Comparison of ENCODE assay signal across 14 cellular contexts in genomic region chr3:129046037-129046731, GRCh38. TPM values are rescaled to one million over a fixed set of nuclear protein-coding genes. Genes with fewer than 3 reads are reported as not detected.
DNase-seq lines count a peak whose midpoint lies in the region; ATAC-seq and TF ChIP-seq lines count a peak whose summit lies in the region.
"Had no signal": no experiment of that assay in that cellular context is flagged by ENCODE, and none has a peak within 500 bp of the region (broad histone marks: within the 10 kb centered on the region; RNA-seq: fewer than 3 reads in every experiment).

No MANE protein-coding gene starts in this region.

- H3K4me1 ChIP-seq in heart right ventricle = peaks cover 0 to 13% (median 11%) of the 10 kb centered on the region in 9 donors

- no peaks in the 10 kb centered on the region for H3K27me3 ChIP-seq in CD4-positive, alpha-beta T cell (ENCODE audit: control insufficient read depth, insufficient read depth, low read length)
- H3K27me3 ChIP-seq in heart right ventricle = peaks cover 0 to 23% (median 10%) of the 10 kb centered on the region in 7 donors

- H3K4me3 Mint-ChIP-seq in CD4-positive, alpha-beta T cell = no peak overlapping the region

- peak; percentile 67 for ATAC-seq in CD4-positive, alpha-beta T cell (ENCODE audit: poor library complexity)
- ATAC-seq in heart right ventricle (peak; percentile 10 to 54 (median 30)), HG02588 (IDR thresholded peaks at IDR 0.05; ENCODE audit: unreplicated experiment) (no peak)

- peak in 3 of 10 experiments; percentile 20 to 39 (median 27) for DNase-seq in CD4-positive, alpha-beta T cell
- peak; percentile 67 to 68 for DNase-seq in activated T-cell treated with anti-CD3 and anti-CD28 coated beads, Interleukin-2, amount 50 U/mL, for 48 hours
- DNase-seq in heart right ventricle (no peak), retinal pigment epithelial cell (ENCODE audit: low read depth) (no peak), COLO829 (ENCODE audit: low spot score) (no peak), anterior cingulate cortex (lab: John Stamatoyannopoulos, UW) (no peak), AG20443 (ENCODE audit: low spot score) (no peak)
- DNase-seq: head of caudate nucleus, Karpas-422, NCI-H526 had no signal

- CTCF ChIA-PET in CD4-positive, alpha-beta T cell (lab: Charles Lee) = interaction anchor here (0.8 kb wide), 2 partner anchors 19 to 42 kb away, joined by 3 read pairs; no protein-coding TSS in a partner anchor

- H3K36me3 Mint-ChIP-seq in CD4-positive, alpha-beta T cell (ENCODE audit: low read depth) = no peaks in the 10 kb centered on the region

- peak; percentile 40 for TF ChIP-seq CTCF in CD4-positive, alpha-beta T cell (IDR thresholded peaks at IDR 0.05)
- TF ChIP-seq CTCF in heart right ventricle (IDR thresholded peaks at IDR 0.05) = peak in 3 of 9 donors; percentile 3 to 22 (median 5)
- peak; percentile 21 for TF ChIP-seq CTCF in retinal pigment epithelial cell (conservative IDR thresholded peaks at IDR 0.05; ENCODE audit: low read depth, low read length)

- H3K4me3 ChIP-seq in heart right ventricle = peak overlapping the region in 9 of 10 donors; percentile 27 to 48 (median 44)
- H3K4me3 ChIP-seq in retinal pigment epithelial cell (ENCODE audit: low read length) = no peak overlapping the region

- 19 to 20% methylated on average over 62 to 67 of the region's 67 CpGs for WGBS in heart right ventricle, 2 donors

- no peaks in the 10 kb centered on the region for H3K36me3 ChIP-seq in heart right ventricle

- no peaks in the 10 kb centered on the region for H3K4me1 Mint-ChIP-seq in CD4-positive, alpha-beta T cell (ENCODE audit: low read depth)

- intact Hi-C loops in CD4-positive, alpha-beta T cell (cut with DNase I, micrococcal nuclease) = no loop called here
- intact Hi-C loops in heart right ventricle (cut with DNase I) = loop anchor here in 1 of 10 donors (10.0 kb wide), 1 partner anchor 61 kb away; no protein-coding TSS in a partner anchor

- peaks cover 12% of the 10 kb centered on the region for H3K27me3 Mint-ChIP-seq in CD4-positive, alpha-beta T cell

- H3K27ac Mint-ChIP-seq in CD4-positive, alpha-beta T cell = no peak overlapping the region
- H3K27ac Mint-ChIP-seq: stimulated activated naive CD8-positive, alpha-beta T cell treated with anti-CD3 and anti-CD28 coated beads, Interleukin-15, Interleukin-2, amounts not matched to agents 100 ng/mL and 50 ng/mL, for 24 hours had no signal

- peaks cover 5% of the 10 kb centered on the region for H3K9me3 Mint-ChIP-seq in CD4-positive, alpha-beta T cell

- H3K9me3 ChIP-seq in CD4-positive, alpha-beta T cell (ENCODE audit: control insufficient read depth, low read length) = no peaks in the 10 kb centered on the region
- H3K9me3 ChIP-seq in heart right ventricle = peaks cover 0 to 49% (median 6%) of the 10 kb centered on the region in 11 donors

- no peak overlapping the region for H3K27ac ChIP-seq in CD4-positive, alpha-beta T cell (ENCODE audit: low read depth, low read length)
- H3K27ac ChIP-seq in heart right ventricle = no peak overlapping the region

- POLR2A ChIA-PET in CD4-positive, alpha-beta T cell (lab: Charles Lee) = interaction anchor here (0.9 to 2.9 kb wide), 2 partner anchors 30 to 138 kb away, joined by 3 to 11 read pairs; partner anchors contain the start of gene CNBP

RNA-seq across cellular contexts. Expression of gene GP9, which starts 14.4 kb away (rescaled TPM):
- total RNA-seq in CD4-positive, alpha-beta T cell = not detected
- total RNA-seq in heart right ventricle = not detected
- under 1 TPM in 1 of 2 donors, not detected in 1; 0.13 TPM for polyA plus RNA-seq in heart right ventricle
- total RNA-seq: renal cortical epithelial cell; T-helper 1 cell treated with Interleukin-12 subunit alpha and Interleukin-12 subunit beta and Interleukin-4 antibody, amounts not matched to agents 30 ng/mL and 1 ng/mL, for 36 hours had no signal

RNA-seq across cellular contexts. Expression of gene EFCC1, which starts 45.1 kb away (rescaled TPM):
- under 1 TPM; 0.22 to 0.25 TPM for total RNA-seq in CD4-positive, alpha-beta T cell
- 1 to 10 TPM; 1.0 to 3.3 (median 2.1) TPM for total RNA-seq in heart right ventricle
- 1 to 10 TPM; 1.4 to 3.1 TPM for polyA plus RNA-seq in heart right ventricle
- total RNA-seq: renal cortical epithelial cell; T-helper 1 cell treated with Interleukin-12 subunit alpha and Interleukin-12 subunit beta and Interleukin-4 antibody, amounts not matched to agents 30 ng/mL and 1 ng/mL, for 36 hours had no signal

RNA-seq across cellular contexts. Expression of gene CFAP92, which starts 52.3 kb away (rescaled TPM):
- under 1 TPM; 0.19 to 0.45 TPM for total RNA-seq in CD4-positive, alpha-beta T cell
- total RNA-seq in heart right ventricle = 1 to 10 TPM in 2 of 10 donors, under 1 TPM in 8; 0.12 to 1.2 (median 0.41) TPM
- polyA plus RNA-seq in heart right ventricle = under 1 TPM; 0.12 to 0.44 TPM
- total RNA-seq: T-helper 1 cell treated with Interleukin-12 subunit alpha and Interleukin-12 subunit beta and Interleukin-4 antibody, amounts not matched to agents 30 ng/mL and 1 ng/mL, for 36 hours had no signal

Comparison
In these comparisons a context has a peak if more than half of its experiments do, and no peak if none do; other contexts are left out.
1. DNase-seq: peak in activated T-cell treated with anti-CD3 and anti-CD28 coated beads, Interleukin-2, amount 50 U/mL, for 48 hours (2 of 2); none in heart right ventricle (0 of 2), retinal pigment epithelial cell (single experiment), COLO829 (single experiment), anterior cingulate cortex (0 of 58) and AG20443 (single experiment).